16 cellular contexts compared by ENCODE assay signal in the genomic region with DNA sequence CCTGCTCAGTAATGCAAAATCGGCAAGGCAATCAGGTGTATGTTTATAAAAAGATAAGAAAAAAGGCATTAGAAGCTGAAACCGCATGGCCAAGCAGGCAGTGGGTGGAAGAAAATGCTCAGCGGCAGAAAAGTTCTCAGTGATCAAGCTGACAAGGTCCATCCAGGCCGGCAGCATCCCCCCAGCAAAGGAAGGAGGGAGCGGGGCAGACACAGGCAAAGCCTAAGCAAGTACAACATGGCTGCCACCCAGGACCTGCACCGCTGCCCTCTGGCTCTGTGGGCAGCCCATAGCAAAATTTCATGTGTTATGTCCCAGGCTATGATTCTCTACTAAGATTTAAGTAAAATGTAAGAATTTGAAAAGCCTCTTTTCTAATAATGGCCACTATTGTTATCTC. TPM values are rescaled to one million over a fixed set of nuclear protein-coding genes. Genes with fewer than 3 reads are reported as not detected.
DNase-seq lines count a peak whose midpoint lies in the region; ATAC-seq, FAIRE-seq and TF ChIP-seq lines count a peak whose summit lies in the region.
"Had no signal": no experiment of that assay in that cellular context is flagged by ENCODE, and none has a peak within 500 bp of the region (broad histone marks: within the 10 kb centered on the region; RNA-seq: fewer than 3 reads in every experiment).

No MANE protein-coding gene starts in this region.

- H3K36me3 ChIP-seq in HepG2 (replicated peaks in 1 of 2; ENCODE audit: control insufficient read depth in 1 of 2, insufficient read depth in 2 of 2, low read length in 2 of 2) (no peaks in the 10 kb centered on the region), right lobe of liver (no peaks in the 10 kb centered on the region), spleen (no peaks in the 10 kb centered on the region)
- H3K36me3 ChIP-seq: BLaER1 treated with 17β-estradiol and CSF1 and Interleukin-3, amounts not matched to agents 10 nM and 100 nM had no signal

- H3K27ac ChIP-seq in HepG2 (ENCODE audit: extremely low read length, insufficient read depth, low read length), result no peak overlapping the region
- no peak overlapping the region for H3K27ac ChIP-seq in right lobe of liver
- no peak overlapping the region for H3K27ac ChIP-seq in spleen
- H3K27ac ChIP-seq: BLaER1 treated with 17β-estradiol and CSF1 and Interleukin-3, amounts not matched to agents 10 nM and 100 nM had no signal

- POLR2A ChIA-PET in HepG2 (lab: Yijun Ruan, JAX), result no interaction called here

- H3K79me2 ChIP-seq in HepG2 (ENCODE audit: insufficient read depth, low read length), result no peaks in the 10 kb centered on the region

- no peak for TF ChIP-seq CTCF in HepG2 (CRISPR knock-in tag; IDR thresholded peaks at IDR 0.05)
- no peak for TF ChIP-seq CTCF in right lobe of liver (IDR thresholded peaks at IDR 0.05)
- no peak for TF ChIP-seq CTCF in spleen (IDR thresholded peaks at IDR 0.05 in 8 of 11, conservative IDR thresholded peaks at IDR 0.05 in 3 of 11)

- H3K4me2 ChIP-seq in HepG2 (ENCODE audit: low read depth, low read length), result peak overlapping the region; percentile 23
- H3K4me2 ChIP-seq: BLaER1 treated with 17β-estradiol and CSF1 and Interleukin-3, amounts not matched to agents 10 nM and 100 nM had no signal

- H3K9ac ChIP-seq in HepG2 (ENCODE audit: insufficient read depth, low read depth, low read length), result no peak overlapping the region
- H3K9ac ChIP-seq: BLaER1 treated with 17β-estradiol and CSF1 and Interleukin-3, amounts not matched to agents 10 nM and 100 nM had no signal

- TF ChIP-seq POLR2A in HepG2 (IDR thresholded peaks at IDR 0.05; ENCODE audit: insufficient read depth in 1 of 2, low read depth in 2 of 2, low read length in 2 of 2) (no peak), right lobe of liver (IDR thresholded peaks at IDR 0.05) (no peak), spleen (IDR thresholded peaks at IDR 0.05) (no peak)

- no TSS peak for BruUV-seq in HepG2 (replicated peaks; lab: Mats Ljungman, UMichigan)

- WGBS in HepG2 (ENCODE audit: low lambda C conversion rate), result 44% methylated on average over 6 of the region's 6 CpGs
- WGBS in right lobe of liver (ENCODE audit: insufficient coverage, low coverage, low lambda C conversion rate, missing lambda C conversion rate), result 83% methylated on average over 3 of the region's 6 CpGs
- WGBS in spleen, 5 donors, result 73 to 90% (median 87%) methylated on average over 6 of the region's 6 CpGs

- TF ChIP-seq RAD21 in HepG2 (CRISPR knock-in tag; IDR thresholded peaks at IDR 0.05), result no peak

- H3K4me3 ChIP-seq in HepG2 (replicated peaks in 1 of 3; ENCODE audit: insufficient read depth in 1 of 3, low read depth in 2 of 3, low read length in 3 of 3) (no peak overlapping the region), right lobe of liver (no peak overlapping the region), spleen (no peak overlapping the region)
- H3K4me3 ChIP-seq: BLaER1 treated with 17β-estradiol and CSF1 and Interleukin-3, amounts not matched to agents 10 nM and 100 nM had no signal

- no peak for FAIRE-seq in HepG2 (lab: Jason Lieb, UNC)
- FAIRE-seq: H54, HTR-8/SVneo had no signal

- H3K4me1 ChIP-seq in HepG2 (ENCODE audit: insufficient read depth, low read length), result peaks cover 22% of the 10 kb centered on the region
- no peaks in the 10 kb centered on the region for H3K4me1 ChIP-seq in right lobe of liver
- no peaks in the 10 kb centered on the region for H3K4me1 ChIP-seq in spleen

- no peak for TF ChIP-seq EP300 in HepG2 (IDR thresholded peaks at IDR 0.05; ENCODE audit: low read depth in 2 of 2, low read length in 2 of 2)
- no peak for TF ChIP-seq EP300 in HepG2 (CRISPR knock-in tag; IDR thresholded peaks at IDR 0.05; ENCODE audit: borderline replicate concordance)

- CTCF ChIA-PET in HepG2 (lab: Yijun Ruan, JAX; ENCODE audit: low intra/inter-chr PET ratio, low total read pairs), result no interaction called here

- H4K20me1 ChIP-seq in HepG2 (ENCODE audit: insufficient read depth, low read length), result no peaks in the 10 kb centered on the region
- H4K20me1 ChIP-seq: BLaER1 treated with 17β-estradiol and CSF1 and Interleukin-3, amounts not matched to agents 10 nM and 100 nM had no signal

- H3K9me3 ChIP-seq in HepG2 (ENCODE audit: low read length) (no peaks in the 10 kb centered on the region), right lobe of liver (no peaks in the 10 kb centered on the region), spleen (no peaks in the 10 kb centered on the region)
- H3K9me3 ChIP-seq: BLaER1 treated with 17β-estradiol and CSF1 and Interleukin-3, amounts not matched to agents 10 nM and 100 nM had no signal

- in situ Hi-C loops in HepG2 (cut with HindIII; ENCODE audit: extremely low pct_ligation_motif_present, low pct_unique_long_range_greater_than_20kb), result no loop called here

- intact Hi-C loops in HepG2 (cut with micrococcal nuclease; ENCODE audit: unreplicated experiment), result no loop called here
- intact Hi-C loops in right lobe of liver (cut with DNase I), result no loop called here
- intact Hi-C loops in spleen (cut with DNase I; ENCODE audit: low total_unique reads), result no loop called here
- intact Hi-C loops in Right ventricle myocardium inferior (cut with DNase I), result no loop called here

- ATAC-seq in HepG2 (peak; percentile 59; the same call in 2 of the 3 replicates), right lobe of liver (no peak), GM21737 (IDR thresholded peaks at IDR 0.05; ENCODE audit: unreplicated experiment) (no peak), Right ventricle myocardium inferior (no peak)
- ATAC-seq: HCT116 had no signal

- H3K27me3 ChIP-seq in HepG2 (ENCODE audit: control insufficient read depth in 1 of 2, insufficient read depth in 2 of 2, low read length in 2 of 2) (peaks cover 0 to 16% of the 10 kb centered on the region in 2 experiments; a peak in 1 of 5 replicates), right lobe of liver (no peaks in the 10 kb centered on the region), spleen (replicated peaks in 1 of 7) (peaks cover 0 to 10% (median 0%) of the 10 kb centered on the region in 7 donors)
- H3K27me3 ChIP-seq: BLaER1 treated with 17β-estradiol and CSF1 and Interleukin-3, amounts not matched to agents 10 nM and 100 nM had no signal

- H2AFZ ChIP-seq in HepG2 (ENCODE audit: low read length), result no peak overlapping the region

- DNase-seq in HepG2 (ENCODE audit: low spot score) (no peak), right lobe of liver (no peak), OCI-M1 (lab: John Stamatoyannopoulos, UW) (peak; percentile 43), cerebellar cortex (ENCODE audit: low spot score) (peak; percentile 73), NK-92 (lab: John Stamatoyannopoulos, UW; ENCODE audit: unreplicated experiment) (no peak), spleen (no peak), Right ventricle myocardium inferior (ENCODE audit: missing footprints) (no peak)
- DNase-seq: 8988T; AML-193; CD4-positive, CD25-positive, alpha-beta regulatory T cell; DMS53 had no signal

RNA-seq across cellular contexts. Expression of gene MRPS24, which starts 45.4 kb away (rescaled TPM):
- 135 and 143 TPM in 2 replicates for total RNA-seq in HepG2 (2016; rRNA removed; fragmentation: Illumina TruSeq; extraction: Trizol)
- 121 and 142 TPM in 2 replicates for total RNA-seq in HepG2 (2016; cell fraction: cytosol; rRNA removed; fragmentation: Illumina TruSeq; extraction: Trizol; ENCODE audit: low read depth)
- 140 and 157 TPM in 2 replicates for total RNA-seq in HepG2 (2016; cell fraction: insoluble cytoplasmic fraction; rRNA removed; fragmentation: Illumina TruSeq; extraction: Trizol)
- total RNA-seq in HepG2 (2016; cell fraction: membrane; rRNA removed; fragmentation: Illumina TruSeq; extraction: Trizol), result 117 and 135 TPM in 2 replicates
- 60.4 and 60.7 TPM in 2 replicates for total RNA-seq in HepG2 (2016; cell fraction: nucleus; rRNA removed; fragmentation: Illumina TruSeq; extraction: Trizol)
- 153 and 162 TPM in 2 replicates for polyA plus RNA-seq in HepG2 (2011; rRNA removed)
- 180 and 315 TPM in 2 replicates for polyA plus RNA-seq in HepG2 (2011; cell fraction: cytosol; rRNA removed)
- 97.9 and 112 TPM in 2 replicates for polyA plus RNA-seq in HepG2 (2011; cell fraction: nucleus; rRNA removed)
- 131 and 143 TPM in 2 replicates for polyA plus RNA-seq in HepG2 (2012)
- polyA plus RNA-seq in HepG2 (2016; cell fraction: cytosol; fragmentation: Illumina TruSeq; extraction: Trizol; ENCODE audit: low read depth), result 161 and 177 TPM in 2 replicates
- polyA plus RNA-seq in HepG2 (2016; cell fraction: insoluble cytoplasmic fraction; fragmentation: Illumina TruSeq; extraction: Trizol; ENCODE audit: low read depth), result 160 and 176 TPM in 2 replicates
- polyA plus RNA-seq in HepG2 (2016; cell fraction: membrane; fragmentation: Illumina TruSeq; extraction: Trizol; ENCODE audit: low read depth), result 136 TPM in 2 replicates
- 98.7 and 110 TPM in 2 replicates for polyA plus RNA-seq in HepG2 (2016; cell fraction: nucleus; fragmentation: Illumina TruSeq; extraction: Trizol; ENCODE audit: insufficient read depth, low read depth)
- polyA minus RNA-seq in HepG2 (2011; rRNA and poly(A)+ RNA removed; ENCODE audit: low replicate concordance), result 157 and 159 TPM in 2 replicates
- 50.6 and 68.1 TPM in 2 replicates for polyA minus RNA-seq in HepG2 (2011; cell fraction: cytosol; rRNA and poly(A)+ RNA removed)
- polyA minus RNA-seq in HepG2 (2011; cell fraction: nucleus; rRNA and poly(A)+ RNA removed), result 22.4 TPM in 2 replicates
- 10 to 100 TPM; 45.2 to 83.4 (median 66.7) TPM for total RNA-seq in right lobe of liver
- total RNA-seq in spleen, result 10 to 100 TPM; 40.7 to 99.0 (median 50.3) TPM
- 100 to 1,000 TPM in 2 of 3 donors, 10 to 100 TPM in 1; 73.8 to 121 (median 115) TPM for polyA plus RNA-seq in spleen
- 193 TPM for total RNA-seq in Right ventricle myocardium inferior

Comparison
In these comparisons a context has a peak if more than half of its experiments do, and no peak if none do; other contexts are left out.
1. DNase-seq: peak in OCI-M1 (single experiment) and cerebellar cortex (single experiment); none in HepG2 (single experiment), right lobe of liver (0 of 3), NK-92 (single experiment), spleen (single experiment) and Right ventricle myocardium inferior (single experiment).